Comparison of ENCODE assay signal across 22 cellular contexts in genomic region chr9:96411129-96411820, GRCh38.
"Had no signal": no experiment of that assay in that cellular context is flagged by ENCODE, and none has a peak within 500 bp of the region (broad histone marks: within the 10 kb centered on the region; RNA-seq: fewer than 3 reads in every experiment).

No MANE protein-coding gene starts in this region.

- H3K4me3 ChIP-seq: left lung, lung, neural progenitor cell, testis, vagina had no signal

- H3K9me3 ChIP-seq: left lung, testis, vagina had no signal

- H3K4me2 ChIP-seq: neural progenitor cell had no signal

- H3K27ac ChIP-seq: left lung, neural progenitor cell, testis, vagina had no signal

- ATAC-seq: effector memory CD8-positive, alpha-beta T cell; esophagus mucosa; left lung; naive thymus-derived CD4-positive, alpha-beta T cell; stimulated activated naive B cell treated with anti-CD40 and anti-IgM and Interleukin-4, amounts not matched to agents 10 μg/mL and 1 μg/mL and 100 μg/mL, for 72 hours had no signal

- H3K9ac ChIP-seq: neural progenitor cell had no signal

- H3K4me1 ChIP-seq: testis had no signal

- H2AFZ ChIP-seq: neural progenitor cell had no signal

- H3K27me3 ChIP-seq: left lung, neural progenitor cell, testis, vagina had no signal

- DNase-seq: activated CD4-positive, alpha-beta memory T cell treated with anti-CD3 and anti-CD28 coated beads for 36 hours; activated CD4-positive, alpha-beta T cell treated with anti-CD3 and anti-CD28 coated beads for 4 hours; activated naive CD8-positive, alpha-beta T cell treated with anti-CD3 and anti-CD28 coated beads for 36 hours; activated T-cell treated with anti-CD3 and anti-CD28 coated beads, Interleukin-2, amount 50 U/mL, for 1 hour; central memory CD4-positive, alpha-beta T cell; effector memory CD8-positive, alpha-beta T cell; foreskin melanocyte; kidney glomerular epithelial cell; left lung; naive thymus-derived CD4-positive, alpha-beta T cell; retina; stimulated activated CD4-positive, alpha-beta T cell treated with anti-CD3 and anti-CD28 coated beads, Interleukin-2, amount 100 ng/mL, for 48 hours; stimulated activated CD8-positive, alpha-beta memory T cell treated with anti-CD3 and anti-CD28 coated beads, Interleukin-4, amount 100 ng/mL, for 48 hours; stimulated activated naive B cell treated with anti-CD40 and anti-IgM and Interleukin-4, amounts not matched to agents 10 μg/mL and 1 μg/mL and 100 μg/mL, for 72 hours; testis had no signal

- FAIRE-seq: astrocyte, endothelial cell of umbilical vein, TTC549 had no signal

- H3K36me3 ChIP-seq: left lung, neural progenitor cell, vagina had no signal
